Comparison of ENCODE assay signal across 17 cellular contexts in genomic region chr13:102280366-102280765, GRCh38.
DNase-seq lines count a peak whose midpoint lies in the region; ATAC-seq and TF ChIP-seq lines count a peak whose summit lies in the region.
"Had no signal": no experiment of that assay in that cellular context is flagged by ENCODE, and none has a peak within 500 bp of the region (broad histone marks: within the 10 kb centered on the region; RNA-seq: fewer than 3 reads in every experiment).

No MANE protein-coding gene starts in this region.

- DNase-seq in HT1080 (ENCODE audit: low read depth), result peak; percentile 20
- peak; percentile 12 for DNase-seq in iris pigment epithelial cell (ENCODE audit: low read depth)
- peak; percentile 10 for DNase-seq in left kidney (ENCODE audit: low read depth, low spot score)
- DNase-seq in activated T-cell treated with anti-CD3 and anti-CD28 coated beads for 4 hours, result no peak
- DNase-seq in UCSD-AML1 (lab: John Stamatoyannopoulos, UW; ENCODE audit: unreplicated experiment), result no peak
- DNase-seq in NCI-H2171 (lab: John Stamatoyannopoulos, UW), result no peak
- DNase-seq: AML-193; Caco-2; CD4-positive, alpha-beta T cell; DMS153; DMS79; GDM1; GOT3; H7; HFFc6 had no signal

- no peak for TF ChIP-seq POLR2A in GM18505 (IDR thresholded peaks at IDR 0.05; ENCODE audit: borderline replicate concordance, extremely low read depth, insufficient read depth, insufficient read length)

- no peak for ATAC-seq in GM18505 (IDR thresholded peaks at IDR 0.05; ENCODE audit: unreplicated experiment)
- ATAC-seq: HCT116 had no signal

Comparison
In these comparisons a context has a peak if more than half of its experiments do, and no peak if none do; other contexts are left out.
1. DNase-seq: peak in HT1080 (single experiment), iris pigment epithelial cell (single experiment) and left kidney (single experiment); none in activated T-cell treated with anti-CD3 and anti-CD28 coated beads for 4 hours (single experiment), UCSD-AML1 (single experiment) and NCI-H2171 (single experiment).